32 cellular contexts compared by ENCODE assay signal in genomic region chr1:228002792-228003191, GRCh38. TPM values are rescaled to one million over a fixed set of nuclear protein-coding genes. Genes with fewer than 3 reads are reported as not detected.
"Had no signal": no experiment of that assay in that cellular context is flagged by ENCODE, and none has a peak within 500 bp of the region (broad histone marks: within the 10 kb centered on the region; RNA-seq: fewer than 3 reads in every experiment).

No MANE protein-coding gene starts in this region.

- FAIRE-seq: K562 had no signal

- H3K36me3 ChIP-seq: SJCRH30 had no signal

- H3K4me3 Mint-ChIP-seq: activated CD4-positive, alpha-beta T cell treated with anti-CD3 and anti-CD28 coated beads, Interleukin-2, amount 10 ng/mL, durations not matched to agents 24 days and 14 days; activated CD8-positive, alpha-beta T cell treated with anti-CD3 and anti-CD28 coated beads for 36 hours; activated naive CD4-positive, alpha-beta T cell treated with anti-CD3 and anti-CD28 coated beads, Interleukin-2, amount 10 ng/mL, durations not matched to agents 7 days and 5 days; activated naive CD8-positive, alpha-beta T cell; activated naive CD8-positive, alpha-beta T cell treated with anti-CD3 and anti-CD28 coated beads, Interleukin-2, amount 50 U/mL, for 24 hours; activated T-helper 1 cell treated with anti-CD3 and anti-CD28 coated beads, Interleukin-12 subunit alpha, Interleukin-12 subunit beta, Interleukin-2, Interleukin-4 antibody, amounts not matched to agents 30 ng/mL and 10 ng/mL and 1 ng/mL, durations not matched to agents 14 hours and 24 hours and 36 hours; brain; central memory CD8-positive, alpha-beta T cell had no signal

- H3K27ac Mint-ChIP-seq: activated CD4-positive, alpha-beta T cell treated with anti-CD3 and anti-CD28 coated beads, Interleukin-2, amount 10 ng/mL, durations not matched to agents 24 days and 14 days; activated CD8-positive, alpha-beta T cell treated with anti-CD3 and anti-CD28 coated beads for 36 hours; activated naive CD4-positive, alpha-beta T cell treated with anti-CD3 and anti-CD28 coated beads, Interleukin-2, amount 10 ng/mL, durations not matched to agents 7 days and 5 days; activated naive CD8-positive, alpha-beta T cell; activated naive CD8-positive, alpha-beta T cell treated with anti-CD3 and anti-CD28 coated beads, Interleukin-2, amount 50 U/mL, for 24 hours; activated T-helper 1 cell treated with anti-CD3 and anti-CD28 coated beads, Interleukin-12 subunit alpha, Interleukin-12 subunit beta, Interleukin-2, Interleukin-4 antibody, amounts not matched to agents 30 ng/mL and 10 ng/mL and 1 ng/mL, durations not matched to agents 14 hours and 24 hours and 36 hours; brain had no signal

- H3K4me1 ChIP-seq: SJCRH30 had no signal

- H3K4me1 Mint-ChIP-seq: activated CD4-positive, alpha-beta T cell treated with anti-CD3 and anti-CD28 coated beads, Interleukin-2, amount 10 ng/mL, durations not matched to agents 24 days and 14 days; central memory CD8-positive, alpha-beta T cell had no signal

- H3K27ac ChIP-seq: SJCRH30, SK-N-MC had no signal

- H3K27me3 ChIP-seq: SJCRH30 had no signal

- DNase-seq: activated CD4-positive, alpha-beta T cell treated with anti-CD3 and anti-CD28 coated beads, Interleukin-2, amount 10 ng/mL, durations not matched to agents 24 days and 14 days; activated CD4-positive, alpha-beta T cell treated with anti-CD3 and anti-CD28 coated beads, Interleukin-2, amount 50 U/mL, for 4 hours; activated CD8-positive, alpha-beta T cell treated with anti-CD3 and anti-CD28 coated beads for 36 hours; activated effector memory CD4-positive, alpha-beta T cell treated with Interleukin-2 at 50 U/mL for 16 hours; activated naive CD4-positive, alpha-beta T cell treated with anti-CD3 and anti-CD28 coated beads, Interleukin-2, amount 10 ng/mL, durations not matched to agents 7 days and 5 days; activated naive CD8-positive, alpha-beta T cell treated with anti-CD3 and anti-CD28 coated beads, Interleukin-2, amount 50 U/mL, for 24 hours; activated T-cell treated with anti-CD3 and anti-CD28 coated beads, Interleukin-2, amount 50 U/mL, for 1 hour; anterior cingulate cortex; Karpas-422; NCI-H1105; NCI-H1417 treated with DMSO at 0.1 percent for 48 hours; NCI-H187 treated with DMSO at 0.1 percent for 48 hours; NCI-H2081; NCI-H2171 treated with DMSO at 0.1 percent for 48 hours; NCI-H2227 treated with DMSO at 0.1 percent for 48 hours; NCI-H446; NCI-H510A treated with DMSO at 0.1 percent for 48 hours; SHP77; SJCRH30; T1000 had no signal

- ATAC-seq: activated CD8-positive, alpha-beta T cell treated with anti-CD3 and anti-CD28 coated beads for 36 hours; activated naive CD8-positive, alpha-beta T cell treated with anti-CD3 and anti-CD28 coated beads, Interleukin-2, amount 50 U/mL, for 24 hours; K562; Panc1 had no signal

- H3K36me3 Mint-ChIP-seq: activated naive CD4-positive, alpha-beta T cell treated with anti-CD3 and anti-CD28 coated beads, Interleukin-2, amount 10 ng/mL, durations not matched to agents 7 days and 5 days; brain had no signal

- H3K4me3 ChIP-seq: K562, SJCRH30, SK-N-MC had no signal

RNA-seq across cellular contexts. Expression of gene WNT3A, which starts 4.0 kb away (rescaled TPM):
- total RNA-seq: activated CD4-positive, alpha-beta T cell treated with anti-CD3 and anti-CD28 coated beads, Interleukin-2, amount 10 ng/mL, durations not matched to agents 24 days and 14 days; activated CD8-positive, alpha-beta memory T cell treated with anti-CD3 and anti-CD28 coated beads for 36 hours; activated CD8-positive, alpha-beta T cell treated with anti-CD3 and anti-CD28 coated beads for 36 hours; activated T-helper 1 cell treated with anti-CD3 and anti-CD28 coated beads, Interleukin-12 subunit alpha, Interleukin-12 subunit beta, Interleukin-2, Interleukin-4 antibody, amounts not matched to agents 30 ng/mL and 10 ng/mL and 1 ng/mL, durations not matched to agents 14 hours and 24 hours and 36 hours; K562; MCF 10A; RPMI7951; SJCRH30; T-helper 1 cell treated with Interleukin-12 subunit alpha and Interleukin-12 subunit beta and Interleukin-4 antibody, amounts not matched to agents 30 ng/mL and 1 ng/mL, for 36 hours; T-helper 2 cell treated with Interferon-gamma antibody and Interleukin-4, amounts not matched to agents 100 ng/mL and 5 ng/mL, for 36 hours had no signal

RNA-seq across cellular contexts. Expression of gene WNT9A, which starts 55.1 kb away (rescaled TPM):
- total RNA-seq: activated CD4-positive, alpha-beta T cell treated with anti-CD3 and anti-CD28 coated beads, Interleukin-2, amount 10 ng/mL, durations not matched to agents 24 days and 14 days; activated CD8-positive, alpha-beta memory T cell treated with anti-CD3 and anti-CD28 coated beads for 36 hours; activated CD8-positive, alpha-beta T cell treated with anti-CD3 and anti-CD28 coated beads for 36 hours; activated T-helper 1 cell treated with anti-CD3 and anti-CD28 coated beads, Interleukin-12 subunit alpha, Interleukin-12 subunit beta, Interleukin-2, Interleukin-4 antibody, amounts not matched to agents 30 ng/mL and 10 ng/mL and 1 ng/mL, durations not matched to agents 14 hours and 24 hours and 36 hours had no signal
